Comparison of ENCODE assay signal across 11 cellular contexts in the genomic region with DNA sequence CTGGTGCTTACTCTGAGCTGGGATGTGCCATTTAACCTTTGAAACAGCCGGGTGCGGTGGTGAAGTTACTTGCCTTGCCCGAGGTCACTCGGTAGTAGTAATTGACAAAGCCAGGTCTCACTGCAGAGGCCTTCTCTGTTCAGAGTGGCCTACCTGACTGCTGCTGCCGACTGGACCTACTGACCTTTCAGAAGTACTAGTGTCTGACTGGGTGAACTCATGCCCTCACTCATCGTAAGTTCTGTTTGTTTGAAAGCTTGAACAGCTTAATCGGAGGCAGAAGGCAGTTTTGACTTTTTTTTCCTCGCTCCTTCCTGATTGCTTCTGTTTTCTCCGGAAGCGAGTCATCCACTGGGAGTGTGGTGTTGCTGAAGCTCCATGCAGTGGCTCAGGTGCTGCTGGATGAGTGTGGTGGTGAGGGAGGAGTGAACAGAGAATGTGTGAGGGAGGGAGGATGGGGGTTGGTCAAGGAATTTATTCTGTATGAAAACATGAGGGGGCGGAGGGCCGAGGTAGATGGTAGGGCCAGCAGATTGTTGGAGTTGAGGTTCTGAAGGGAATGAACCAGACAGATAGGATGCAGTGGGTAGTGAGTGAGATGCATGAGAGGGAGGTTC. TPM values are rescaled to one million over a fixed set of nuclear protein-coding genes. Genes with fewer than 3 reads are reported as not detected.
DNase-seq lines count a peak whose midpoint lies in the region; ATAC-seq and TF ChIP-seq lines count a peak whose summit lies in the region.
"Had no signal": no experiment of that assay in that cellular context is flagged by ENCODE, and none has a peak within 500 bp of the region (broad histone marks: within the 10 kb centered on the region; RNA-seq: fewer than 3 reads in every experiment).

No MANE protein-coding gene starts in this region.

- peaks cover 11% of the 10 kb centered on the region for H3K79me1 ChIP-seq in mesendoderm (ENCODE audit: low read length)

- H4K20me1 ChIP-seq in mammary epithelial cell (ENCODE audit: insufficient read depth, low read length) = peaks cover 3% of the 10 kb centered on the region

- H3K27ac ChIP-seq in HUES6 (ENCODE audit: low read depth, low read length) = peak overlapping the region; percentile 40; the same call in 1 of the 2 replicates
- H3K27ac ChIP-seq in mammary epithelial cell (ENCODE audit: insufficient read depth, low read depth, low read length) = peak overlapping the region; percentile 90
- peak overlapping the region; percentile 4 for H3K27ac ChIP-seq in mesendoderm (ENCODE audit: low read depth, low read length)

- no peak overlapping the region for H4K8ac ChIP-seq in mesendoderm (ENCODE audit: low read depth, low read length)

- dilution Hi-C loops in mammary epithelial cell (cut with HindIII; ENCODE audit: low sequenced_read_pairs) = no loop called here

- H3K79me2 ChIP-seq in mammary epithelial cell (ENCODE audit: insufficient read depth, low read length) = peaks cover 78% of the 10 kb centered on the region
- H3K79me2 ChIP-seq in mesendoderm (ENCODE audit: control insufficient read depth, insufficient read depth, low read length) = peaks cover 59% of the 10 kb centered on the region

- no peak overlapping the region for H3K4ac ChIP-seq in mesendoderm (ENCODE audit: low read depth, low read length)

- no peak overlapping the region for H4K5ac ChIP-seq in mesendoderm (ENCODE audit: low read length)

- TSS peak; percentile 80 for BruUV-seq in mammary epithelial cell (replicated peaks; lab: Mats Ljungman, UMichigan)

- H3K4me2 ChIP-seq in mammary epithelial cell (ENCODE audit: insufficient read depth, low read depth, low read length) (peak overlapping the region; percentile 89), mesendoderm (ENCODE audit: low read length) (peak overlapping the region; percentile 21)

- CTCF ChIA-PET in mammary epithelial cell (lab: Charles Lee; ENCODE audit: low non-redundant PET) = interaction anchor here (0.5 to 0.7 kb wide), 4 partner anchors 13 to 368 kb away, joined by 3 to 4 read pairs (median 4); no protein-coding TSS in a partner anchor

- intact Hi-C loops in mammary epithelial cell (cut with micrococcal nuclease) = loop anchor here (1.0 to 2.0 kb wide), 2 partner anchors 13 to 54 kb away; no protein-coding TSS in a partner anchor

- H3K4me3 ChIP-seq in HUES6 (ENCODE audit: low read depth, low read length) (peak overlapping the region; percentile 35), mammary epithelial cell (replicated peaks in 1 of 3; ENCODE audit: insufficient read depth in 1 of 3, low read depth in 2 of 3, low read length in 3 of 3) (peak overlapping the region; percentile 30 to 95 (median 83)), mesendoderm (ENCODE audit: low read length) (no peak overlapping the region)
- H3K4me3 ChIP-seq: lung had no signal

- H3K9me3 ChIP-seq in HUES6 (ENCODE audit: control insufficient read depth, insufficient read depth, low read depth, low read length) = no peaks in the 10 kb centered on the region
- H3K9me3 ChIP-seq in mammary epithelial cell (replicated peaks; ENCODE audit: insufficient read depth, low read length) = no peaks in the 10 kb centered on the region

- no peak overlapping the region for H2AK5ac ChIP-seq in mesendoderm (ENCODE audit: low read length)

- H2BK5ac ChIP-seq in mesendoderm (ENCODE audit: low read length) = no peak overlapping the region

- H3K4me1 ChIP-seq in HUES6 (ENCODE audit: control insufficient read depth, insufficient read depth, low read length) (peaks cover 60% of the 10 kb centered on the region), mammary epithelial cell (ENCODE audit: insufficient read depth, low read length) (peaks cover 43% of the 10 kb centered on the region), mesendoderm (ENCODE audit: control insufficient read depth, low read depth, low read length) (peaks cover 29% of the 10 kb centered on the region)

- H3K56ac ChIP-seq in mesendoderm (ENCODE audit: low read length) = peak overlapping the region; percentile 49

- H3K27me3 ChIP-seq in HUES6 (ENCODE audit: control insufficient read depth, insufficient read depth, low read length) (no peaks in the 10 kb centered on the region), mammary epithelial cell (ENCODE audit: insufficient read depth, low read length) (no peaks in the 10 kb centered on the region), mesendoderm (ENCODE audit: insufficient read depth, low read length, poor library complexity) (no peaks in the 10 kb centered on the region)

- ATAC-seq in GM19397 (IDR thresholded peaks at IDR 0.05; ENCODE audit: unreplicated experiment) = no peak
- no peak for ATAC-seq in GM19351 (IDR thresholded peaks at IDR 0.05; ENCODE audit: unreplicated experiment)

- H3K36me3 ChIP-seq in HUES6 (ENCODE audit: control insufficient read depth, insufficient read depth, low read length) (no peaks in the 10 kb centered on the region), mammary epithelial cell (ENCODE audit: insufficient read depth, low read length) (peaks cover 3% of the 10 kb centered on the region), mesendoderm (ENCODE audit: control insufficient read depth, insufficient read depth, low read length) (no peaks in the 10 kb centered on the region)

- peak overlapping the region; percentile 64 for H3K9ac ChIP-seq in HUES6 (ENCODE audit: low read length)
- peak overlapping the region; percentile 89 for H3K9ac ChIP-seq in mammary epithelial cell (ENCODE audit: insufficient read depth, low read length)
- peak overlapping the region; percentile 43 for H3K9ac ChIP-seq in mesendoderm (ENCODE audit: low read length)

- no peak overlapping the region for H2AFZ ChIP-seq in mammary epithelial cell (ENCODE audit: low read depth, low read length)

- no peak overlapping the region for H3K18ac ChIP-seq in mesendoderm (ENCODE audit: low read length)

- no peak overlapping the region for H2BK15ac ChIP-seq in mesendoderm (replicated peaks; ENCODE audit: low read depth)

- no peak overlapping the region for H2BK120ac ChIP-seq in mesendoderm (ENCODE audit: low read depth, low read length)

- in situ Hi-C loops in mammary epithelial cell (cut with MboI; ENCODE audit: low sequenced_read_pairs in 2 of 2) = no loop called here

- no peak overlapping the region for H3K23ac ChIP-seq in mesendoderm (ENCODE audit: low read length)

- no peak for TF ChIP-seq CTCF in mammary epithelial cell (conservative IDR thresholded peaks at IDR 0.05 in 1 of 2, IDR thresholded peaks at IDR 0.05 in 1 of 2; ENCODE audit: extremely low read depth in 1 of 2, insufficient read depth in 1 of 2, low read depth in 1 of 2, low read length in 2 of 2)

- DNase-seq in 8988T = peak; percentile 69
- DNase-seq in mammary epithelial cell = peak; percentile 86
- DNase-seq in mesendoderm = peak; percentile 62
- no peak for DNase-seq in NCI-H187 treated with DMSO at 0.1 percent for 48 hours (lab: John Stamatoyannopoulos, UW)
- DNase-seq in activated naive CD4-positive, alpha-beta T cell treated with Interleukin-2 at 50 U/mL for 16 hours = no peak
- DNase-seq: DMS 273 treated with DMSO at 0.1 percent for 48 hours, NCI-H446 treated with DMSO at 0.1 percent for 48 hours had no signal

- 0% methylated on average over 12 of the region's 12 CpGs for WGBS in mammary epithelial cell (ENCODE audit: low coverage, missing lambda C conversion rate)
- no CpG with 5 or more reads among the region's 12 CpGs for WGBS in mesendoderm (ENCODE audit: extremely low coverage, insufficient coverage, low lambda C conversion rate)

RNA-seq across cellular contexts. Expression of gene SPINT2, which starts 2.7 kb away (rescaled TPM):
- total RNA-seq in mammary epithelial cell = 100 to 1,000 TPM; 775 to 871 TPM
- 333 TPM for polyA plus RNA-seq in mammary epithelial cell
- 334 TPM for polyA minus RNA-seq in mammary epithelial cell
- 134 TPM for polyA plus RNA-seq in mesendoderm (2013, experiment 1 of 2)
- 134 TPM for polyA plus RNA-seq in mesendoderm (2013, experiment 2 of 2)

RNA-seq across cellular contexts. Expression of gene PPP1R14A, which starts 10.9 kb away (rescaled TPM):
- total RNA-seq in mammary epithelial cell = 10 to 100 TPM in 1 of 2 donors, 1 to 10 TPM in 1; 4.2 to 10.2 TPM
- polyA plus RNA-seq in mammary epithelial cell = 3.4 TPM
- polyA minus RNA-seq in mammary epithelial cell = not detected
- polyA plus RNA-seq in mesendoderm (2013, experiment 1 of 2) = 11.3 TPM
- 10.1 TPM for polyA plus RNA-seq in mesendoderm (2013, experiment 2 of 2)

RNA-seq across cellular contexts. Expression of gene C19orf33, which starts 37.0 kb away (rescaled TPM):
- 100 to 1,000 TPM in 1 of 2 donors, 10 to 100 TPM in 1; 39.7 to 162 TPM for total RNA-seq in mammary epithelial cell
- polyA plus RNA-seq in mammary epithelial cell = 445 TPM
- 5.5 TPM for polyA minus RNA-seq in mammary epithelial cell
- polyA plus RNA-seq in mesendoderm (2013, experiment 1 of 2) = 13.7 TPM
- polyA plus RNA-seq in mesendoderm (2013, experiment 2 of 2) = 14.0 TPM

RNA-seq across cellular contexts. Expression of gene DPF1, which starts 43.1 kb away (rescaled TPM):
- total RNA-seq in mammary epithelial cell = 1 to 10 TPM; 3.0 to 6.2 TPM
- 1.6 TPM for polyA plus RNA-seq in mammary epithelial cell
- not detected for polyA minus RNA-seq in mammary epithelial cell
- 4.1 TPM for polyA plus RNA-seq in mesendoderm (2013, experiment 1 of 2)
- 3.6 TPM for polyA plus RNA-seq in mesendoderm (2013, experiment 2 of 2)

RNA-seq across cellular contexts. Expression of gene YIF1B, which starts 48.7 kb away (rescaled TPM):
- 10 to 100 TPM; 43.8 to 74.7 TPM for total RNA-seq in mammary epithelial cell
- 44.8 TPM for polyA plus RNA-seq in mammary epithelial cell
- 20.7 TPM for polyA minus RNA-seq in mammary epithelial cell
- 47.5 TPM for polyA plus RNA-seq in mesendoderm (2013, experiment 1 of 2)
- polyA plus RNA-seq in mesendoderm (2013, experiment 2 of 2) = 49.6 TPM

Comparison
In these comparisons a context has a peak if more than half of its experiments do, and no peak if none do; other contexts are left out.
1. DNase-seq: peak in 8988T (single experiment), mammary epithelial cell (single experiment) and mesendoderm (single experiment); none in NCI-H187 treated with DMSO at 0.1 percent for 48 hours (single experiment) and activated naive CD4-positive, alpha-beta T cell treated with Interleukin-2 at 50 U/mL for 16 hours (single experiment).
2. H3K27ac ChIP-seq: peak in every context shown above with its lines; median percentile 90 in mammary epithelial cell; 40 in HUES6; 4 in mesendoderm.
3. Peak in every context shown above with its lines, with median percentiles within 50 percentile points of each other: H3K9ac ChIP-seq.